In the genomic region with DNA sequence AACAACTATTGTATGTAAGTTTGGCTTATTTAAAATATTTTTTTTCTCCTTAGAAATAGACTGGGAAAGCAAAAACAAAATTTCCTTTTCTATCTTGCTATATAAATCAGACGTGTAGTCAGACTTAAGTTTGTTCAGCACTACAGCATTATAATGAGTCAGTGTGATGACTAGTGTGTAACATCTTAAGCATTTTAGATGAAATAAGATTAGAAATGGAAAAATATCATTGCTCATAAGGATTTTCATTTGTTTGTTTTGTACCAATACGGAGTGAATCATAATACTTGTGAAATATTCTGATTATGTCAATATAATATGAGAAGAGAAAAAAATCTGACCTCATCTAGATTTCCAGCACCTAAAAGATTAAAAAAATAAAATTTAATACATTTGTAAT, we compare ENCODE assay signal across 15 cellular contexts.
DNase-seq lines count a peak whose midpoint lies in the region; ATAC-seq and TF ChIP-seq lines count a peak whose summit lies in the region.
"Had no signal": no experiment of that assay in that cellular context is flagged by ENCODE, and none has a peak within 500 bp of the region (broad histone marks: within the 10 kb centered on the region; RNA-seq: fewer than 3 reads in every experiment).

No MANE protein-coding gene starts in this region.

- H3K27me3 ChIP-seq in PC-9 (ENCODE audit: insufficient read depth, low read depth) = no peaks in the 10 kb centered on the region
- no peaks in the 10 kb centered on the region for H3K27me3 ChIP-seq in CD8-positive, alpha-beta T cell (ENCODE audit: insufficient read depth, low read length)
- H3K27me3 ChIP-seq: dorsolateral prefrontal cortex, hepatocyte, uterus had no signal

- peak overlapping the region; percentile 57 for H3K4me2 ChIP-seq in PC-9
- H3K4me2 ChIP-seq: hepatocyte had no signal

- H3K79me2 ChIP-seq in PC-9 (ENCODE audit: low read depth) = no peaks in the 10 kb centered on the region
- H3K79me2 ChIP-seq: hepatocyte had no signal

- peak overlapping the region; percentile 89 for H3K27ac ChIP-seq in PC-9
- peak overlapping the region; percentile 78 for H3K27ac ChIP-seq in epithelial cell of prostate
- H3K27ac ChIP-seq in CD8-positive, alpha-beta T cell (ENCODE audit: low read depth, low read length) = no peak overlapping the region
- H3K27ac ChIP-seq: dorsolateral prefrontal cortex, hepatocyte, uterus had no signal

- intact Hi-C loops in activated CD4-positive, alpha-beta T cell treated with anti-CD3 and anti-CD28 coated beads for 36 hours (cut with DNase I, micrococcal nuclease) = no loop called here
- intact Hi-C loops in PC-9 (cut with micrococcal nuclease; ENCODE audit: unreplicated experiment) = loop anchor here (1.0 to 2.0 kb wide), 3 partner anchors 24 to 63 kb away; no protein-coding TSS in a partner anchor
- intact Hi-C loops in left ventricle myocardium superior (cut with micrococcal nuclease) = no loop called here
- intact Hi-C loops in CD8-positive, alpha-beta T cell (cut with DNase I, micrococcal nuclease) = no loop called here

- H3K4me3 ChIP-seq in PC-9 = 0 out of 2 replicates have a peak overlapping the region, but pooled peaks have one; percentile 9
- H3K4me3 ChIP-seq in skeletal muscle cell (ENCODE audit: low read depth, low read length) = no peak overlapping the region
- H3K4me3 ChIP-seq in CD8-positive, alpha-beta T cell (ENCODE audit: low read depth, low read length) = no peak overlapping the region
- H3K4me3 ChIP-seq: dorsolateral prefrontal cortex, hepatocyte, uterus had no signal

- POLR2A ChIA-PET in activated CD4-positive, alpha-beta T cell treated with anti-CD3 and anti-CD28 coated beads for 36 hours (lab: Charles Lee) = no interaction called here
- POLR2A ChIA-PET in PC-9 (lab: Charles Lee; ENCODE audit: unreplicated experiment) = no interaction called here
- POLR2A ChIA-PET in CD8-positive, alpha-beta T cell (lab: Charles Lee) = interaction anchor here (0.6 to 0.7 kb wide), 2 partner anchors 16 to 60 kb away, joined by 3 read pairs; no protein-coding TSS in a partner anchor

- ATAC-seq in activated CD4-positive, alpha-beta T cell treated with anti-CD3 and anti-CD28 coated beads for 36 hours = peak; percentile 43
- ATAC-seq in left ventricle myocardium superior = no peak
- no peak for ATAC-seq in CD8-positive, alpha-beta T cell

- peaks cover 21% of the 10 kb centered on the region for H3K4me1 ChIP-seq in PC-9 (replicated peaks; ENCODE audit: insufficient read depth)
- H3K4me1 ChIP-seq in CD8-positive, alpha-beta T cell (ENCODE audit: insufficient read depth, low read length) = peaks cover 16% of the 10 kb centered on the region
- H3K4me1 ChIP-seq: uterus had no signal

- H3K4me3 Mint-ChIP-seq in activated CD4-positive, alpha-beta T cell treated with anti-CD3 and anti-CD28 coated beads for 36 hours = no peak overlapping the region
- no peak overlapping the region for H3K4me3 Mint-ChIP-seq in CD8-positive, alpha-beta T cell
- H3K4me3 Mint-ChIP-seq: activated naive CD8-positive, alpha-beta T cell treated with anti-CD3 and anti-CD28 coated beads, Interleukin-2, amount 10 ng/mL, durations not matched to agents 7 days and 5 days; T-helper 2 cell treated with Interferon-gamma antibody and Interleukin-4, amounts not matched to agents 5 μg/mL and 100 μg/mL, for 36 hours had no signal

- H3K9me2 ChIP-seq in PC-9 (ENCODE audit: insufficient read depth) = no peaks in the 10 kb centered on the region; the same call in 1 of the 2 replicates

- H3F3A ChIP-seq in PC-9 (ENCODE audit: insufficient read depth, low read depth) = peaks cover 16% of the 10 kb centered on the region

- no peak overlapping the region for H3K27ac Mint-ChIP-seq in activated CD4-positive, alpha-beta T cell treated with anti-CD3 and anti-CD28 coated beads for 36 hours
- H3K27ac Mint-ChIP-seq in CD8-positive, alpha-beta T cell = no peak overlapping the region
- H3K27ac Mint-ChIP-seq: activated naive CD8-positive, alpha-beta T cell treated with anti-CD3 and anti-CD28 coated beads, Interleukin-2, amount 10 ng/mL, durations not matched to agents 7 days and 5 days; T-helper 2 cell treated with Interferon-gamma antibody and Interleukin-4, amounts not matched to agents 5 μg/mL and 100 μg/mL, for 36 hours had no signal

- no peak for DNase-seq in activated CD4-positive, alpha-beta T cell treated with anti-CD3 and anti-CD28 coated beads for 36 hours
- DNase-seq in activated CD4-positive, alpha-beta T cell treated with anti-CD3 and anti-CD28 coated beads, Interleukin-2, amount 50 U/mL, for 4 hours = no peak
- DNase-seq in PC-9 (peak in 1 of 2 experiments; percentile 98), epithelial cell of prostate (ENCODE audit: low read depth, low spot score) (peak; percentile 85), skeletal muscle cell (ENCODE audit: low read depth) (peak; percentile 39), left ventricle myocardium superior (no peak), AML-193 (lab: John Stamatoyannopoulos, UW) (no peak)
- no peak for DNase-seq in CD8-positive, alpha-beta T cell
- DNase-seq: activated CD8-positive, alpha-beta memory T cell treated with anti-CD3 and anti-CD28 coated beads for 24 hours; activated naive CD8-positive, alpha-beta T cell treated with anti-CD3 and anti-CD28 coated beads, Interleukin-2, amount 10 ng/mL, durations not matched to agents 7 days and 5 days; dorsolateral prefrontal cortex; mesendoderm; uterus had no signal

- no peak overlapping the region for H2AFZ ChIP-seq in PC-9
- H2AFZ ChIP-seq: hepatocyte had no signal

- peaks cover 6% of the 10 kb centered on the region; the same call in 1 of the 2 replicates for H3K36me3 ChIP-seq in PC-9 (ENCODE audit: low read depth)
- H3K36me3 ChIP-seq in CD8-positive, alpha-beta T cell (ENCODE audit: insufficient read depth, low read length) = peaks cover 55% of the 10 kb centered on the region
- H3K36me3 ChIP-seq: uterus had no signal

- H3K36me3 Mint-ChIP-seq in activated CD4-positive, alpha-beta T cell treated with anti-CD3 and anti-CD28 coated beads for 36 hours (ENCODE audit: low read depth) = peaks cover 34% of the 10 kb centered on the region
- peaks cover 41% of the 10 kb centered on the region for H3K36me3 Mint-ChIP-seq in CD8-positive, alpha-beta T cell

- no peaks in the 10 kb centered on the region for H4K20me1 ChIP-seq in PC-9 (ENCODE audit: insufficient read depth)

- peaks cover 27% of the 10 kb centered on the region for H3K4me1 Mint-ChIP-seq in activated CD4-positive, alpha-beta T cell treated with anti-CD3 and anti-CD28 coated beads for 36 hours
- peaks cover 31% of the 10 kb centered on the region for H3K4me1 Mint-ChIP-seq in CD8-positive, alpha-beta T cell (ENCODE audit: low read depth)

- no TSS peak for BruUV-seq in PC-9 (replicated peaks; lab: Mats Ljungman, UMichigan)

- H3K9me3 ChIP-seq in PC-9 (ENCODE audit: insufficient read depth, low read depth) = no peaks in the 10 kb centered on the region
- H3K9me3 ChIP-seq in CD8-positive, alpha-beta T cell (ENCODE audit: low read length) = no peaks in the 10 kb centered on the region
- H3K9me3 ChIP-seq: uterus had no signal

- TF ChIP-seq CTCF in PC-9 (conservative IDR thresholded peaks at IDR 0.05) = no peak
- TF ChIP-seq CTCF in CD8-positive, alpha-beta T cell (IDR thresholded peaks at IDR 0.05) = no peak

- H3K27me3 Mint-ChIP-seq in activated CD4-positive, alpha-beta T cell treated with anti-CD3 and anti-CD28 coated beads for 36 hours = no peaks in the 10 kb centered on the region
- no peaks in the 10 kb centered on the region for H3K27me3 Mint-ChIP-seq in CD8-positive, alpha-beta T cell (ENCODE audit: low read depth)
- H3K27me3 Mint-ChIP-seq: activated naive CD8-positive, alpha-beta T cell treated with anti-CD3 and anti-CD28 coated beads, Interleukin-2, amount 10 ng/mL, durations not matched to agents 7 days and 5 days had no signal

- peaks cover 3% of the 10 kb centered on the region for H3K9me3 Mint-ChIP-seq in activated CD4-positive, alpha-beta T cell treated with anti-CD3 and anti-CD28 coated beads for 36 hours (ENCODE audit: low read depth)
- H3K9me3 Mint-ChIP-seq in CD8-positive, alpha-beta T cell = no peaks in the 10 kb centered on the region
- H3K9me3 Mint-ChIP-seq: activated naive CD8-positive, alpha-beta T cell treated with anti-CD3 and anti-CD28 coated beads, Interleukin-2, amount 10 ng/mL, durations not matched to agents 7 days and 5 days; T-helper 2 cell treated with Interferon-gamma antibody and Interleukin-4, amounts not matched to agents 5 μg/mL and 100 μg/mL, for 36 hours had no signal

- CTCF ChIA-PET in activated CD4-positive, alpha-beta T cell treated with anti-CD3 and anti-CD28 coated beads for 36 hours (lab: Charles Lee) = interaction anchor here (1.2 kb wide), 1 partner anchor 74 kb away, joined by 6 read pairs; no protein-coding TSS in a partner anchor
- CTCF ChIA-PET in PC-9 (lab: Charles Lee) = no interaction called here
- CTCF ChIA-PET in CD8-positive, alpha-beta T cell (lab: Charles Lee) = interaction anchor here (1.2 to 1.8 kb wide), 2 partner anchors 62 to 79 kb away, joined by 3 to 6 read pairs; no protein-coding TSS in a partner anchor

Comparison
In these comparisons a context has a peak if more than half of its experiments do, and no peak if none do; other contexts are left out.
1. DNase-seq: peak in epithelial cell of prostate (single experiment) and skeletal muscle cell (single experiment); none in activated CD4-positive, alpha-beta T cell treated with anti-CD3 and anti-CD28 coated beads for 36 hours (single experiment), activated CD4-positive, alpha-beta T cell treated with anti-CD3 and anti-CD28 coated beads, Interleukin-2, amount 50 U/mL, for 4 hours (0 of 2), left ventricle myocardium superior (single experiment), AML-193 (0 of 2) and CD8-positive, alpha-beta T cell (0 of 7).